In genomic region chr3:10277115-10277625, GRCh38 we compare ENCODE assay signal across 32 cellular contexts. TPM values are rescaled to one million over a fixed set of nuclear protein-coding genes. Genes with fewer than 3 reads are reported as not detected.
DNase-seq lines count a peak whose midpoint lies in the region; ATAC-seq and TF ChIP-seq lines count a peak whose summit lies in the region.
"Had no signal": no experiment of that assay in that cellular context is flagged by ENCODE, and none has a peak within 500 bp of the region (broad histone marks: within the 10 kb centered on the region; RNA-seq: fewer than 3 reads in every experiment).

No MANE protein-coding gene starts in this region.

- H3K9me3 Mint-ChIP-seq in activated naive CD8-positive, alpha-beta T cell treated with anti-CD3 and anti-CD28 coated beads for 36 hours = no peaks in the 10 kb centered on the region
- no peaks in the 10 kb centered on the region for H3K9me3 Mint-ChIP-seq in activated naive CD8-positive, alpha-beta T cell treated with anti-CD3 and anti-CD28 coated beads, Interleukin-2, amount 50 U/mL, for 24 hours
- no peaks in the 10 kb centered on the region for H3K9me3 Mint-ChIP-seq in CD8-positive, alpha-beta memory T cell
- H3K9me3 Mint-ChIP-seq in immature natural killer cell = no peaks in the 10 kb centered on the region
- no peaks in the 10 kb centered on the region for H3K9me3 Mint-ChIP-seq in stimulated activated memory B cell treated with anti-CD40 and anti-IgM and Interleukin-4, amounts not matched to agents 10 μg/mL and 1 μg/mL and 100 μg/mL, for 72 hours
- H3K9me3 Mint-ChIP-seq: activated naive CD4-positive, alpha-beta T cell treated with anti-CD3 and anti-CD28 coated beads for 36 hours; endodermal cell; mesothelial cell of epicardium; nephron had no signal

- no peak overlapping the region for H3K4me2 ChIP-seq in mammary epithelial cell (ENCODE audit: insufficient read depth, low read depth, low read length)
- H3K4me2 ChIP-seq: hepatocyte, smooth muscle cell had no signal

- dilution Hi-C loops in mammary epithelial cell (cut with HindIII; ENCODE audit: low sequenced_read_pairs) = no loop called here

- POLR2A ChIA-PET in CD8-positive, alpha-beta memory T cell (lab: Charles Lee) = no interaction called here

- H3K36me3 Mint-ChIP-seq in activated naive CD8-positive, alpha-beta T cell treated with anti-CD3 and anti-CD28 coated beads for 36 hours = peaks cover 20% of the 10 kb centered on the region
- peaks cover 50% of the 10 kb centered on the region for H3K36me3 Mint-ChIP-seq in activated naive CD8-positive, alpha-beta T cell treated with anti-CD3 and anti-CD28 coated beads, Interleukin-2, amount 50 U/mL, for 24 hours (ENCODE audit: low read depth)
- peaks cover 0 to 82% (median 9%) of the 10 kb centered on the region in 3 donors for H3K36me3 Mint-ChIP-seq in CD8-positive, alpha-beta memory T cell
- H3K36me3 Mint-ChIP-seq in immature natural killer cell = peaks cover 0 to 29% (median 8%) of the 10 kb centered on the region in 3 donors
- H3K36me3 Mint-ChIP-seq in stimulated activated memory B cell treated with anti-CD40 and anti-IgM and Interleukin-4, amounts not matched to agents 10 μg/mL and 1 μg/mL and 100 μg/mL, for 72 hours = peaks cover 45% of the 10 kb centered on the region

- H3K27me3 ChIP-seq in CD8-positive, alpha-beta memory T cell (ENCODE audit: insufficient read depth, low read length, poor library complexity, severe bottlenecking) = no peaks in the 10 kb centered on the region
- no peaks in the 10 kb centered on the region for H3K27me3 ChIP-seq in mammary epithelial cell (ENCODE audit: insufficient read depth, low read length)
- H3K27me3 ChIP-seq: cardiac muscle cell, esophagus muscularis mucosa, foreskin keratinocyte, hepatocyte, left lung, ovary, Peyer's patch, testis had no signal

- DNase-seq in activated naive CD8-positive, alpha-beta T cell treated with anti-CD3 and anti-CD28 coated beads for 36 hours = no peak
- no peak for DNase-seq in activated naive CD8-positive, alpha-beta T cell treated with anti-CD3 and anti-CD28 coated beads, Interleukin-2, amount 50 U/mL, for 24 hours
- no peak for DNase-seq in CD8-positive, alpha-beta memory T cell
- DNase-seq in immature natural killer cell (no peak), mammary epithelial cell (no peak), cerebellar cortex (ENCODE audit: low spot score) (no peak)
- no peak for DNase-seq in effector CD4-positive, alpha-beta T cell
- DNase-seq: activated naive CD4-positive, alpha-beta T cell treated with anti-CD3 and anti-CD28 coated beads for 36 hours; cortex of kidney; endodermal cell; foreskin keratinocyte; Karpas-422; left lung; NCI-H1436; NCI-H345; retina; SIG-M5; stimulated activated CD4-positive, alpha-beta T cell treated with anti-CD3 and anti-CD28 coated beads, Interleukin-2, amount 100 ng/mL, for 48 hours; T1000; testis had no signal

- H3K9me3 ChIP-seq in CD8-positive, alpha-beta memory T cell (ENCODE audit: low read length) = no peaks in the 10 kb centered on the region
- H3K9me3 ChIP-seq in mammary epithelial cell (replicated peaks; ENCODE audit: insufficient read depth, low read length) = no peaks in the 10 kb centered on the region
- H3K9me3 ChIP-seq: esophagus muscularis mucosa, left lung, ovary, Peyer's patch, testis had no signal

- no peak overlapping the region for H2AFZ ChIP-seq in mammary epithelial cell (ENCODE audit: low read depth, low read length)
- H2AFZ ChIP-seq: hepatocyte had no signal

- no peaks in the 10 kb centered on the region for H3K27me3 Mint-ChIP-seq in activated naive CD8-positive, alpha-beta T cell treated with anti-CD3 and anti-CD28 coated beads for 36 hours
- H3K27me3 Mint-ChIP-seq in activated naive CD8-positive, alpha-beta T cell treated with anti-CD3 and anti-CD28 coated beads, Interleukin-2, amount 50 U/mL, for 24 hours = no peaks in the 10 kb centered on the region
- H3K27me3 Mint-ChIP-seq in CD8-positive, alpha-beta memory T cell = no peaks in the 10 kb centered on the region
- H3K27me3 Mint-ChIP-seq in immature natural killer cell (ENCODE audit: low read depth in 3 of 3) = no peaks in the 10 kb centered on the region
- no peaks in the 10 kb centered on the region for H3K27me3 Mint-ChIP-seq in stimulated activated memory B cell treated with anti-CD40 and anti-IgM and Interleukin-4, amounts not matched to agents 10 μg/mL and 1 μg/mL and 100 μg/mL, for 72 hours

- no peak overlapping the region for H3K4me3 ChIP-seq in CD8-positive, alpha-beta memory T cell (ENCODE audit: low read length)
- H3K4me3 ChIP-seq in mammary epithelial cell (replicated peaks in 1 of 3; ENCODE audit: insufficient read depth in 1 of 3, low read depth in 2 of 3, low read length in 3 of 3) = no peak overlapping the region
- H3K4me3 ChIP-seq: cardiac muscle cell, esophagus muscularis mucosa, hepatocyte, left lung, ovary, Peyer's patch, smooth muscle cell, testis had no signal

- BruUV-seq in mammary epithelial cell (replicated peaks; lab: Mats Ljungman, UMichigan) = no TSS peak

- no peak for TF ChIP-seq CTCF in mammary epithelial cell (conservative IDR thresholded peaks at IDR 0.05 in 1 of 2, IDR thresholded peaks at IDR 0.05 in 1 of 2; ENCODE audit: extremely low read depth in 1 of 2, insufficient read depth in 1 of 2, low read depth in 1 of 2, low read length in 2 of 2)

- peaks cover 3% of the 10 kb centered on the region for H4K20me1 ChIP-seq in mammary epithelial cell (ENCODE audit: insufficient read depth, low read length)

- peaks cover 39% of the 10 kb centered on the region for H3K36me3 ChIP-seq in CD8-positive, alpha-beta memory T cell (ENCODE audit: insufficient read depth, low read length)
- H3K36me3 ChIP-seq in mammary epithelial cell (ENCODE audit: insufficient read depth, low read length) = peaks cover 13% of the 10 kb centered on the region
- H3K36me3 ChIP-seq: ovary had no signal

- no peak overlapping the region for H3K27ac ChIP-seq in CD8-positive, alpha-beta memory T cell (ENCODE audit: low read depth, low read length)
- H3K27ac ChIP-seq in mammary epithelial cell (ENCODE audit: insufficient read depth, low read depth, low read length) = no peak overlapping the region
- H3K27ac ChIP-seq: cardiac muscle cell, esophagus muscularis mucosa, foreskin keratinocyte, hepatocyte, HL-60, left lung, ovary, Peyer's patch, testis had no signal

- no peak overlapping the region for H3K4me3 Mint-ChIP-seq in activated naive CD8-positive, alpha-beta T cell treated with anti-CD3 and anti-CD28 coated beads for 36 hours
- no peak overlapping the region for H3K4me3 Mint-ChIP-seq in activated naive CD8-positive, alpha-beta T cell treated with anti-CD3 and anti-CD28 coated beads, Interleukin-2, amount 50 U/mL, for 24 hours
- no peak overlapping the region for H3K4me3 Mint-ChIP-seq in CD8-positive, alpha-beta memory T cell
- no peak overlapping the region for H3K4me3 Mint-ChIP-seq in immature natural killer cell
- H3K4me3 Mint-ChIP-seq in stimulated activated memory B cell treated with anti-CD40 and anti-IgM and Interleukin-4, amounts not matched to agents 10 μg/mL and 1 μg/mL and 100 μg/mL, for 72 hours = no peak overlapping the region
- H3K4me3 Mint-ChIP-seq: activated naive CD4-positive, alpha-beta T cell treated with anti-CD3 and anti-CD28 coated beads for 36 hours; endodermal cell; mesothelial cell of epicardium; nephron had no signal

- peaks cover 32% of the 10 kb centered on the region for H3K4me1 Mint-ChIP-seq in activated naive CD8-positive, alpha-beta T cell treated with anti-CD3 and anti-CD28 coated beads for 36 hours
- peaks cover 47% of the 10 kb centered on the region for H3K4me1 Mint-ChIP-seq in activated naive CD8-positive, alpha-beta T cell treated with anti-CD3 and anti-CD28 coated beads, Interleukin-2, amount 50 U/mL, for 24 hours
- peaks cover 30 to 46% (median 39%) of the 10 kb centered on the region in 3 donors for H3K4me1 Mint-ChIP-seq in CD8-positive, alpha-beta memory T cell
- peaks cover 36 to 56% of the 10 kb centered on the region in 2 donors for H3K4me1 Mint-ChIP-seq in immature natural killer cell
- peaks cover 24% of the 10 kb centered on the region for H3K4me1 Mint-ChIP-seq in stimulated activated memory B cell treated with anti-CD40 and anti-IgM and Interleukin-4, amounts not matched to agents 10 μg/mL and 1 μg/mL and 100 μg/mL, for 72 hours

- H3K9ac ChIP-seq in mammary epithelial cell (ENCODE audit: insufficient read depth, low read length) = no peak overlapping the region

- 91% methylated on average over 2 of the region's 3 CpGs for WGBS in mammary epithelial cell (ENCODE audit: low coverage, missing lambda C conversion rate)

- no peak for ATAC-seq in activated naive CD8-positive, alpha-beta T cell treated with anti-CD3 and anti-CD28 coated beads, Interleukin-2, amount 50 U/mL, for 24 hours
- ATAC-seq in stimulated activated memory B cell treated with anti-CD40 and anti-IgM and Interleukin-4, amounts not matched to agents 10 μg/mL and 1 μg/mL and 100 μg/mL, for 72 hours = no peak
- ATAC-seq: foreskin keratinocyte, left lung had no signal

- peak overlapping the region; percentile 52 for H3K27ac Mint-ChIP-seq in activated naive CD8-positive, alpha-beta T cell treated with anti-CD3 and anti-CD28 coated beads for 36 hours
- H3K27ac Mint-ChIP-seq in activated naive CD8-positive, alpha-beta T cell treated with anti-CD3 and anti-CD28 coated beads, Interleukin-2, amount 50 U/mL, for 24 hours = no peak overlapping the region
- peak overlapping the region in 6 of 8 donors; percentile 47 to 97 (median 73) for H3K27ac Mint-ChIP-seq in CD8-positive, alpha-beta memory T cell
- H3K27ac Mint-ChIP-seq in immature natural killer cell = peak overlapping the region; percentile 17 to 79 (median 56)
- peak overlapping the region; percentile 40 for H3K27ac Mint-ChIP-seq in stimulated activated memory B cell treated with anti-CD40 and anti-IgM and Interleukin-4, amounts not matched to agents 10 μg/mL and 1 μg/mL and 100 μg/mL, for 72 hours
- H3K27ac Mint-ChIP-seq: activated naive CD4-positive, alpha-beta T cell treated with anti-CD3 and anti-CD28 coated beads for 36 hours; endodermal cell; mesothelial cell of epicardium; nephron had no signal

- peaks cover 21% of the 10 kb centered on the region for H3K4me1 ChIP-seq in CD8-positive, alpha-beta memory T cell (ENCODE audit: insufficient read depth, low read length)
- peaks cover 8% of the 10 kb centered on the region for H3K4me1 ChIP-seq in mammary epithelial cell (ENCODE audit: insufficient read depth, low read length)

- intact Hi-C loops in mammary epithelial cell (cut with micrococcal nuclease) = no loop called here

- H3K79me2 ChIP-seq in mammary epithelial cell (ENCODE audit: insufficient read depth, low read length) = peaks cover 57% of the 10 kb centered on the region

- in situ Hi-C loops in mammary epithelial cell (cut with MboI; ENCODE audit: low sequenced_read_pairs in 2 of 2) = no loop called here

- CTCF ChIA-PET in CD8-positive, alpha-beta memory T cell (lab: Charles Lee) = no interaction called here
- CTCF ChIA-PET in mammary epithelial cell (lab: Charles Lee; ENCODE audit: low non-redundant PET) = no interaction called here

RNA-seq across cellular contexts. Expression of gene GHRL, which starts 15.6 kb away (rescaled TPM):
- total RNA-seq in activated naive CD8-positive, alpha-beta T cell treated with anti-CD3 and anti-CD28 coated beads for 36 hours = under 1 TPM; 0.38 to 0.41 TPM
- total RNA-seq in CD8-positive, alpha-beta memory T cell = under 1 TPM in 1 of 2 experiments, not detected in 1; 0.69 TPM
- 0.16 TPM for polyA plus RNA-seq in CD8-positive, alpha-beta memory T cell
- 1 to 10 TPM in 2 of 3 donors, under 1 TPM in 1; 0.94 to 8.3 (median 1.7) TPM for polyA plus RNA-seq in immature natural killer cell
- under 1 TPM in 1 of 2 donors, not detected in 1; 0.38 TPM for total RNA-seq in mammary epithelial cell
- not detected for polyA plus RNA-seq in mammary epithelial cell
- not detected for polyA minus RNA-seq in mammary epithelial cell
- total RNA-seq: activated naive CD4-positive, alpha-beta T cell treated with anti-CD3 and anti-CD28 coated beads for 36 hours; endodermal cell; foreskin keratinocyte; H4; smooth muscle cell; urinary bladder had no signal
- polyA plus RNA-seq: foreskin keratinocyte had no signal

RNA-seq across cellular contexts. Expression of gene TATDN2, which starts 28.9 kb away (rescaled TPM):
- total RNA-seq in activated naive CD8-positive, alpha-beta T cell treated with anti-CD3 and anti-CD28 coated beads for 36 hours = 10 to 100 TPM; 41.6 to 48.5 TPM
- total RNA-seq in CD8-positive, alpha-beta memory T cell = 10 to 100 TPM; 57.6 to 60.0 TPM
- 23.3 TPM for polyA plus RNA-seq in CD8-positive, alpha-beta memory T cell
- polyA plus RNA-seq in immature natural killer cell = 10 to 100 TPM in 2 of 3 donors, 1 to 10 TPM in 1; 8.4 to 27.7 (median 10.6) TPM
- total RNA-seq in mammary epithelial cell = 10 to 100 TPM; 16.7 to 28.7 TPM
- 18.8 TPM for polyA plus RNA-seq in mammary epithelial cell
- polyA minus RNA-seq in mammary epithelial cell = 51.1 TPM

RNA-seq across cellular contexts. Expression of gene SEC13, which starts 43.7 kb away (rescaled TPM):
- total RNA-seq in activated naive CD8-positive, alpha-beta T cell treated with anti-CD3 and anti-CD28 coated beads for 36 hours = 100 to 1,000 TPM in 1 of 2 experiments, 10 to 100 TPM in 1; 99.4 to 103 TPM
- 100 to 1,000 TPM; 110 TPM for total RNA-seq in CD8-positive, alpha-beta memory T cell
- polyA plus RNA-seq in CD8-positive, alpha-beta memory T cell = 134 TPM
- polyA plus RNA-seq in immature natural killer cell (100 to 1,000 TPM; 157 to 162 (median 162) TPM), mammary epithelial cell (202 TPM)
- total RNA-seq in mammary epithelial cell = 100 to 1,000 TPM; 124 to 140 TPM
- polyA minus RNA-seq in mammary epithelial cell = 194 TPM
